ENCODE assay signal across 18 cellular contexts in genomic region chr18:8319798-8320477, GRCh38.
"Had no signal": no experiment of that assay in that cellular context is flagged by ENCODE, and none has a peak within 500 bp of the region (broad histone marks: within the 10 kb centered on the region; RNA-seq: fewer than 3 reads in every experiment).

No MANE protein-coding gene starts in this region.

- H3K27ac ChIP-seq: body of pancreas, gastrocnemius medialis, heart right ventricle, left lung, pancreas, thoracic aorta, upper lobe of right lung had no signal

- FAIRE-seq: pancreas had no signal

- H3K4me1 ChIP-seq: body of pancreas, gastrocnemius medialis, left lung, pancreas, upper lobe of right lung had no signal

- H3K4me3 ChIP-seq: body of pancreas, gastrocnemius medialis, heart right ventricle, left lung, pancreas, thoracic aorta, upper lobe of right lung had no signal

- H3K36me3 ChIP-seq: pancreas, thoracic aorta had no signal

- ATAC-seq: activated CD8-positive, alpha-beta T cell treated with anti-CD3 and anti-CD28 coated beads for 36 hours; activated naive CD4-positive, alpha-beta T cell treated with anti-CD3 and anti-CD28 coated beads, Interleukin-2, amount 50 U/mL, for 72 hours; activated T-cell treated with anti-CD3 and anti-CD28 coated beads, Interleukin-2, amount 50 U/mL, for 72 hours; body of pancreas; gastrocnemius medialis; left lung; pancreas; stimulated activated effector memory CD8-positive, alpha-beta T cell treated with anti-CD3 and anti-CD28 coated beads, Interleukin-12 subunit alpha, Interleukin-12 subunit beta, amount 100 ng/mL, for 72 hours; upper lobe of right lung had no signal

- H3K9me3 ChIP-seq: body of pancreas, gastrocnemius medialis, heart right ventricle, left lung, pancreas, thoracic aorta, upper lobe of right lung had no signal

- H3K27me3 ChIP-seq: body of pancreas, gastrocnemius medialis, heart right ventricle, left lung, pancreas, upper lobe of right lung had no signal

- DNase-seq: activated CD4-positive, alpha-beta T cell treated with anti-CD3 and anti-CD28 coated beads for 4 hours; activated CD8-positive, alpha-beta T cell treated with anti-CD3 and anti-CD28 coated beads for 36 hours; activated gamma-delta T cell; activated T-cell treated with anti-CD3 and anti-CD28 coated beads, Interleukin-2, amount 50 U/mL, for 72 hours; body of pancreas; cortex of kidney; effector CD8-positive, alpha-beta T cell; gastrocnemius medialis; heart right ventricle; left lung; mammary epithelial cell; naive B cell; pancreas; stimulated activated CD4-positive, alpha-beta T cell treated with anti-CD3 and anti-CD28 coated beads, Interleukin-12 subunit alpha, Interleukin-12 subunit beta, amount 100 ng/mL, for 4 hours; upper lobe of right lung had no signal
